Comparison of ENCODE assay signal across 8 cellular contexts in the genomic region with DNA sequence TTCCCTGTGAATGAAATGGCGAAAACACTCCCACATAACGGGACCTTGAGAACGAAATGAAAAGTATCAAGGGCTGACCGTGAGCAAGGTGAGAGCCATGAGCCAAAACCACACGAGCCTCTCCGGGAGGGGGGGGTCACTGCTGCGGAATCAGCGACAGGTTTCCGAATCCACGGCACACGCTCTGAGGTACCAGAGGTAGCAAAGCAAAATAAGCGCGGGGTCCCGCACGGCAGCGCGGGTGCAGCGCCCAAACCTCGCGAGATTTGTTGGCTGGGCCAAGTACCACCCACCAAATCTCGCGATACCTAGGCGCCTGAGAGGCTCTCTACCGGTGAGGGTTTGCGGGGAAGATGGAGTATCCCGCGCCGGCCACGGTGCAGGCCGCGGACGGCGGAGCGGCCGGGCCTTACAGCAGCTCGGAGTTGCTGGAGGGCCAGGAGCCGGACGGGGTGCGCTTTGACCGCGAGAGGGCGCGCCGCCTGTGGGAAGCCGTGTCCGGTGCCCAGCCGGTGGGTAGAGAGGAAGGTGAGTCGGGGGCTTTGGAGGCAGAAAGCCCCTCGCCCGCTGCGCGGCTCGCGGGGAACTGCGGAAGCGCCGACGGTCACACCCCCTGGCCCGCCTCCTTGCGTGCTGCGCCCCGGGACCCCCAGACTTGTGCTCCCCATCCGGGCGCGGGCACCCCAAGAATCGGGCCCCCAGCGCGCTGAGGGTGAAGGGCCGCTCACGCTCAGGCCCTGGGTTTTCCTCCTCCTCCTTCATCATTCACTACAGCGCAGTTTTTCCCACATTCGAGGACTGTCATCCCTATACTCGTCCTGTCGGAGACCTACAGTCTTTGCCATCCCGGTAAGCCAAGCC. TPM values are rescaled to one million over a fixed set of nuclear protein-coding genes. Genes with fewer than 3 reads are reported as not detected.
DNase-seq lines count a peak whose midpoint lies in the region; ATAC-seq lines count a peak whose summit lies in the region.

A gene with protein sequence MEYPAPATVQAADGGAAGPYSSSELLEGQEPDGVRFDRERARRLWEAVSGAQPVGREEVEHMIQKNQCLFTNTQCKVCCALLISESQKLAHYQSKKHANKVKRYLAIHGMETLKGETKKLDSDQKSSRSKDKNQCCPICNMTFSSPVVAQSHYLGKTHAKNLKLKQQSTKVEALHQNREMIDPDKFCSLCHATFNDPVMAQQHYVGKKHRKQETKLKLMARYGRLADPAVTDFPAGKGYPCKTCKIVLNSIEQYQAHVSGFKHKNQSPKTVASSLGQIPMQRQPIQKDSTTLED (plus strand): TSS at position 311 of the 861 bp plus-strand sequence. CDS start 43 bp downstream, at position 354.

- H3K4me3 ChIP-seq in HUES48 (ENCODE audit: low read depth, low read length) (peak within 1 kb of the TSS; percentile 78), endocrine pancreas (ENCODE audit: control insufficient read depth, insufficient read depth, low read length) (peak within 1 kb of the TSS; percentile 89), mesendoderm (ENCODE audit: low read length) (peak within 1 kb of the TSS; percentile 79)

- no peak within 1 kb of the TSS for H2BK120ac ChIP-seq in mesendoderm (ENCODE audit: low read depth, low read length)

- H4K5ac ChIP-seq in mesendoderm (ENCODE audit: low read length) = peak within 1 kb of the TSS; percentile 36

- H3K27ac ChIP-seq in HUES48 (ENCODE audit: low read depth, low read length) (peak within 1 kb of the TSS; percentile 80), mesendoderm (ENCODE audit: low read depth, low read length) (no peak within 1 kb of the TSS)

- peak; percentile 96 for DNase-seq in COR-L47 (lab: John Stamatoyannopoulos, UW)
- DNase-seq in NOMO-1 treated with dmso at 0.1 percent for 144 hours (lab: John Stamatoyannopoulos, UW; ENCODE audit: unreplicated experiment) = peak; percentile 90
- peak; percentile 69 to 88 (median 75) for DNase-seq in activated CD8-positive, alpha-beta memory T cell treated with anti-CD3 and anti-CD28 coated beads for 48 hours (ENCODE audit: low read depth in 2 of 3, low spot score in 2 of 3)
- DNase-seq in mesendoderm = peak; percentile 96
- DNase-seq in stimulated activated CD8-positive, alpha-beta memory T cell treated with anti-CD3 and anti-CD28 coated beads, Interleukin-12 subunit alpha, Interleukin-12 subunit beta, amount 100 ng/mL, for 4 hours (ENCODE audit: low read depth) = peak; percentile 78

- peak within 1 kb of the TSS; percentile 20 for H3K18ac ChIP-seq in mesendoderm (ENCODE audit: low read length)

- H3K9me3 ChIP-seq in HUES48 (ENCODE audit: control insufficient read depth, insufficient read depth, low read length) = no peaks in the 10 kb centered on the region
- H3K9me3 ChIP-seq in endocrine pancreas (ENCODE audit: control insufficient read depth, low read length) = no peaks in the 10 kb centered on the region

- peak within 1 kb of the TSS; percentile 98 for H3K56ac ChIP-seq in mesendoderm (ENCODE audit: low read length)

- H4K8ac ChIP-seq in mesendoderm (ENCODE audit: low read depth, low read length) = no peak within 1 kb of the TSS

- peaks cover 17% of the 10 kb centered on the region; the same call in 1 of the 2 replicates for H3K36me3 ChIP-seq in HUES48 (ENCODE audit: control insufficient read depth, insufficient read depth, low read length)
- no peaks in the 10 kb centered on the region for H3K36me3 ChIP-seq in endocrine pancreas (ENCODE audit: control insufficient read depth, insufficient read depth, low read length)
- H3K36me3 ChIP-seq in mesendoderm (ENCODE audit: control insufficient read depth, insufficient read depth, low read length) = no peaks in the 10 kb centered on the region

- peaks cover 7% of the 10 kb centered on the region for H3K79me1 ChIP-seq in mesendoderm (ENCODE audit: low read length)

- ATAC-seq in GM21367 (IDR thresholded peaks at IDR 0.05; ENCODE audit: unreplicated experiment) = peak; percentile 91

- H3K4ac ChIP-seq in mesendoderm (ENCODE audit: low read depth, low read length) = peak within 1 kb of the TSS; percentile 66

- peak within 1 kb of the TSS; percentile 85 for H3K4me2 ChIP-seq in mesendoderm (ENCODE audit: low read length)

- WGBS in mesendoderm (ENCODE audit: extremely low coverage, insufficient coverage, low lambda C conversion rate) = no CpG with 5 or more reads among the region's 75 CpGs

- peaks cover 10% of the 10 kb centered on the region for H3K4me1 ChIP-seq in HUES48 (ENCODE audit: control insufficient read depth, insufficient read depth, low read length)
- H3K4me1 ChIP-seq in endocrine pancreas (ENCODE audit: control insufficient read depth, insufficient read depth, low read length) = no peaks in the 10 kb centered on the region
- peaks cover 3% of the 10 kb centered on the region for H3K4me1 ChIP-seq in mesendoderm (ENCODE audit: control insufficient read depth, low read depth, low read length)

- H3K23ac ChIP-seq in mesendoderm (ENCODE audit: low read length) = peak within 1 kb of the TSS; percentile 67

- peak within 1 kb of the TSS; percentile 58 for H3K9ac ChIP-seq in HUES48 (ENCODE audit: low read depth, low read length)
- peak within 1 kb of the TSS; percentile 95 for H3K9ac ChIP-seq in endocrine pancreas (ENCODE audit: control insufficient read depth, insufficient read depth, low read length)
- H3K9ac ChIP-seq in mesendoderm (ENCODE audit: low read length) = peak within 1 kb of the TSS; percentile 66

- peaks cover 7% of the 10 kb centered on the region for H3K79me2 ChIP-seq in mesendoderm (ENCODE audit: control insufficient read depth, insufficient read depth, low read length)

- H2AK5ac ChIP-seq in mesendoderm (ENCODE audit: low read length) = no peak within 1 kb of the TSS

- peak within 1 kb of the TSS; percentile 40 for H2BK5ac ChIP-seq in mesendoderm (ENCODE audit: low read length)

- no peak within 1 kb of the TSS for H2BK15ac ChIP-seq in mesendoderm (replicated peaks; ENCODE audit: low read depth)

- H3K27me3 ChIP-seq in HUES48 (ENCODE audit: control insufficient read depth, insufficient read depth, low read length) = no peaks in the 10 kb centered on the region
- H3K27me3 ChIP-seq in endocrine pancreas (ENCODE audit: control insufficient read depth, insufficient read depth, low read length) = no peaks in the 10 kb centered on the region
- H3K27me3 ChIP-seq in mesendoderm (ENCODE audit: insufficient read depth, low read length, poor library complexity) = no peaks in the 10 kb centered on the region

RNA-seq across cellular contexts. Expression of the gene that starts here (rescaled TPM):
- 11.8 TPM for polyA plus RNA-seq in mesendoderm (2013, experiment 1 of 2)
- 12.8 TPM for polyA plus RNA-seq in mesendoderm (2013, experiment 2 of 2)
